ENCODE assay signal across 14 cellular contexts in the genomic region with DNA sequence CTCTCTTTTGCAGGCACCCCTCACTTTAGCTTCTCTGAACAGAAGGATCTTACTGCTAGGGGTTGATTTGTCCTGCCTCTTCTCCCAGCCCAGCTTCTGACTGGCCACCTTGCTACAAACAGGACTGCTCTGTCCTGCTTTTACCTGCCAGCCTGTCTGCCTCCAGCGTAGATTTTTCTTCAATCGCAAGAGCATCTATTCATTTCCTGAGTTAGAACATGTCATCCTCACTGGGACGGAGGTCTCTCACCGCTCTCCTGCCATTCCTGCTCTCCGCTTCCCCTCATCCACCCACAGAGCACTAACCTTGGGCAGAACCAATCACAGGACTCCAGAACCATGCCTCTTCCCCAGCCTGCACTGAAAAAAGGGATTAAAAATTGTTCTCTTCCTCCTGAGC. TPM values are rescaled to one million over a fixed set of nuclear protein-coding genes. Genes with fewer than 3 reads are reported as not detected.
A peak's percentile ranks its signal among the peaks of the same experiment; 100 is the strongest.
DNase-seq lines count a peak whose midpoint lies in the region; ATAC-seq and TF ChIP-seq lines count a peak whose summit lies in the region.
"Had no signal": no experiment of that assay in that cellular context is flagged by ENCODE, and none has a peak within 500 bp of the region (broad histone marks: within the 10 kb centered on the region; RNA-seq: fewer than 3 reads in every experiment).

No MANE protein-coding gene starts in this region.

- no peaks in the 10 kb centered on the region for H3K36me3 ChIP-seq in mucosa of stomach (ENCODE audit: control insufficient read depth, insufficient read depth, low read length)
- peaks cover 6% of the 10 kb centered on the region; the same call in 1 of the 2 replicates for H3K36me3 ChIP-seq in BE2C

- H3K27ac ChIP-seq in dorsolateral prefrontal cortex (peak overlapping the region; percentile 63 to 99 (median 97)), temporal lobe (ENCODE audit: low read depth, low read length) (peak overlapping the region; percentile 95)

- ATAC-seq in GM18505 (IDR thresholded peaks at IDR 0.05; ENCODE audit: unreplicated experiment): no peak
- no peak for ATAC-seq in HG02852 (IDR thresholded peaks at IDR 0.05; ENCODE audit: unreplicated experiment)
- ATAC-seq: natural killer cell; stimulated activated naive B cell treated with anti-CD40 and anti-IgM and Interleukin-4, amounts not matched to agents 10 μg/mL and 1 μg/mL and 100 μg/mL, for 72 hours had no signal

- no peak for TF ChIP-seq POLR2A in GM18505 (IDR thresholded peaks at IDR 0.05; ENCODE audit: borderline replicate concordance, extremely low read depth, insufficient read depth, insufficient read length)

- TF ChIP-seq CTCF in dorsolateral prefrontal cortex (IDR thresholded peaks at IDR 0.05 in 54 of 56, conservative IDR thresholded peaks at IDR 0.05 in 2 of 56; ENCODE audit: low read depth in 1 of 56, partially characterized antibody in 56 of 56): no peak
- TF ChIP-seq CTCF in BE2C (IDR thresholded peaks at IDR 0.05; ENCODE audit: low read depth, low read length): no peak

- H3K4me3 ChIP-seq in dorsolateral prefrontal cortex (peak overlapping the region in 49 of 59 donors; percentile 1 to 52 (median 24)), mucosa of stomach (ENCODE audit: low read length) (peak overlapping the region; percentile 10), BE2C (ENCODE audit: low read depth, low read length) (no peak overlapping the region)

- H3K9me3 ChIP-seq in mucosa of stomach (ENCODE audit: control insufficient read depth, low read length) (no peaks in the 10 kb centered on the region), BE2C (no peaks in the 10 kb centered on the region)

- intact Hi-C loops in dorsolateral prefrontal cortex (cut with DNase I): loop anchor here (10.0 kb wide), 2 partner anchors 368 to 498 kb away; no protein-coding TSS in a partner anchor

- peaks cover 45% of the 10 kb centered on the region for H3K4me1 ChIP-seq in mucosa of stomach (ENCODE audit: control insufficient read depth, insufficient read depth, low read length)
- H3K4me1 ChIP-seq in BE2C: peaks cover 34% of the 10 kb centered on the region

- H3K9ac ChIP-seq in mucosa of stomach (ENCODE audit: low read length): peak overlapping the region; percentile 68

- peak; percentile 69 for DNase-seq in NCI-H345 (lab: John Stamatoyannopoulos, UW)
- DNase-seq in NCI-H345 treated with DMSO at 0.1 percent for 48 hours (lab: John Stamatoyannopoulos, UW; ENCODE audit: unreplicated experiment): no peak
- no peak for DNase-seq in dorsolateral prefrontal cortex
- no peak for DNase-seq in BE2C
- DNase-seq: 8988T; activated CD4-positive, alpha-beta T cell treated with anti-CD3 and anti-CD28 coated beads, Interleukin-2, amount 50 U/mL, for 1 hour; activated naive CD8-positive, alpha-beta T cell treated with anti-CD3 and anti-CD28 coated beads for 36 hours; activated T-cell treated with anti-CD3 and anti-CD28 coated beads, Interleukin-2, amount 50 U/mL, for 1 hour; natural killer cell; stimulated activated naive B cell treated with anti-CD40 and anti-IgM and Interleukin-4, amounts not matched to agents 10 μg/mL and 1 μg/mL and 100 μg/mL, for 72 hours had no signal

- H3K27me3 ChIP-seq in dorsolateral prefrontal cortex (no peaks in the 10 kb centered on the region), mucosa of stomach (ENCODE audit: control insufficient read depth, insufficient read depth, low read length) (no peaks in the 10 kb centered on the region), BE2C (no peaks in the 10 kb centered on the region)

RNA-seq across cellular contexts. Expression of gene ATP1B1, which starts 3.5 kb away (rescaled TPM):
- total RNA-seq in dorsolateral prefrontal cortex: 1,000 to 10,000 TPM in 2 of 120 experiments, 100 to 1,000 TPM in 118; 155 to 1,070 (median 769) TPM
- 149 TPM for total RNA-seq in temporal lobe
- 111 TPM for polyA plus RNA-seq in BE2C (2012; ENCODE audit: insufficient read depth, insufficient read length, low read depth)
